In the genomic region with DNA sequence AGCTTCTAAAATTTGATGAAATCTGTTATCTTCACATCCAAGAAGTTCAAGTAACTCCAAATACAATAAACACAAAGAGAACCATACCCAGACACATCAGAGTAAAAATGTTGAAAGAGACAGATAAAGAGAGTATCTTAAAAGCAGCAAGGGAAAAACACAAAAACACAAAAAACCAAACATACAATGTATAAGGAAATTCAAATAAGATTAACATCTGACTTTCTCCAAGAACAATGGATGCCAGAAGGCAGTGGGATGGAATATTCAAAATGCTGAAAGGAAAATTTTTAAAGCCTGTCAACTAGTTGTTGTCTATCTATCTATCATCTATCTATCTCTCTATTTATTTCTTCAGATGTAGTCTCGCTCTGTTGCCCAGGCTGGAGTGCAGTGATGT, we compare ENCODE assay signal across 18 cellular contexts.
DNase-seq lines count a peak whose midpoint lies in the region; ATAC-seq and TF ChIP-seq lines count a peak whose summit lies in the region.
"Had no signal": no experiment of that assay in that cellular context is flagged by ENCODE, and none has a peak within 500 bp of the region (broad histone marks: within the 10 kb centered on the region; RNA-seq: fewer than 3 reads in every experiment).

No MANE protein-coding gene starts in this region.

- H4K20me1 ChIP-seq in GM23248 (ENCODE audit: insufficient read depth) (no peaks in the 10 kb centered on the region), smooth muscle cell (ENCODE audit: low read depth) (no peaks in the 10 kb centered on the region)

- no peaks in the 10 kb centered on the region for H3K4me1 Mint-ChIP-seq in endodermal cell
- H3K4me1 Mint-ChIP-seq: IgD-negative memory B cell had no signal

- POLR2A ChIA-PET in RWPE1 (lab: Yijun Ruan, JAX; ENCODE audit: low non-redundant PET) = no interaction called here

- in situ Hi-C loops in GM23248 (cut with MboI) = no loop called here

- WGBS in GM23248 (ENCODE audit: low coverage in 1 of 2, low lambda C conversion rate in 2 of 2, missing lambda C conversion rate in 2 of 2), 2 experiments = 53 to 66% methylated on average over 1 of the region's 1 CpG
- 57 to 91% methylated on average over 1 of the region's 1 CpG for WGBS in endodermal cell (ENCODE audit: insufficient coverage in 1 of 2, insufficient read length in 1 of 2), 2 experiments
- 87% methylated on average over 1 of the region's 1 CpG for WGBS in smooth muscle cell (ENCODE audit: low lambda C conversion rate)

- H3K36me3 ChIP-seq in GM23248 (ENCODE audit: low read depth) (no peaks in the 10 kb centered on the region), endodermal cell (ENCODE audit: control insufficient read depth, insufficient read depth, low read length) (no peaks in the 10 kb centered on the region), smooth muscle cell (ENCODE audit: low read depth) (no peaks in the 10 kb centered on the region)
- H3K36me3 ChIP-seq: SJCRH30 had no signal

- H2AFZ ChIP-seq in GM23248 = no peak overlapping the region
- no peak overlapping the region for H2AFZ ChIP-seq in smooth muscle cell (ENCODE audit: low read depth)

- H3K4me1 ChIP-seq in GM23248 (ENCODE audit: insufficient read depth) = 0 out of 2 replicates have a peak, but pooled peaks cover 5% of the 10 kb centered on the region
- no peaks in the 10 kb centered on the region for H3K4me1 ChIP-seq in endodermal cell (ENCODE audit: control insufficient read depth, insufficient read depth, low read length)
- no peaks in the 10 kb centered on the region for H3K4me1 ChIP-seq in smooth muscle cell (ENCODE audit: low read depth)
- H3K4me1 ChIP-seq: SJCRH30 had no signal

- H3K9me3 ChIP-seq in GM23248 (ENCODE audit: low read depth) (peaks cover 4% of the 10 kb centered on the region), endodermal cell (ENCODE audit: control insufficient read depth, low read length) (peaks cover 25% of the 10 kb centered on the region), smooth muscle cell (replicated peaks; ENCODE audit: low read depth) (no peaks in the 10 kb centered on the region)

- H3K79me2 ChIP-seq in GM23248 (ENCODE audit: insufficient read depth) = no peaks in the 10 kb centered on the region
- H3K79me2 ChIP-seq in smooth muscle cell (ENCODE audit: low read depth) = no peaks in the 10 kb centered on the region

- CTCF ChIA-PET in RWPE1 (lab: Yijun Ruan, JAX) = interaction anchor here (0.6 kb wide), 1 partner anchor 28 kb away, joined by 4 read pairs; no protein-coding TSS in a partner anchor

- no peaks in the 10 kb centered on the region for H3K9me2 ChIP-seq in GM23248 (ENCODE audit: insufficient read depth)

- TF ChIP-seq CTCF in RWPE1 (conservative IDR thresholded peaks at IDR 0.05; ENCODE audit: low read depth) (no peak), endodermal cell (conservative IDR thresholded peaks at IDR 0.05) (no peak), smooth muscle cell (IDR thresholded peaks at IDR 0.05; ENCODE audit: borderline replicate concordance, insufficient read depth, poor library complexity, severe bottlenecking) (no peak)

- no peak overlapping the region for H3K4me3 Mint-ChIP-seq in endodermal cell

- H3K27ac Mint-ChIP-seq in endodermal cell = no peak overlapping the region
- H3K27ac Mint-ChIP-seq: IgD-negative memory B cell had no signal

- DNase-seq in NCI-H1105 treated with DMSO at 0.1 percent for 48 hours (lab: John Stamatoyannopoulos, UW) = peak; percentile 6
- no peak for DNase-seq in NCI-H1105 (lab: John Stamatoyannopoulos, UW)
- peak; percentile 22 for DNase-seq in GM23248
- peak; percentile 10 for DNase-seq in RWPE1 (ENCODE audit: low spot score)
- no peak for DNase-seq in endodermal cell
- no peak for DNase-seq in smooth muscle cell (lab: John Stamatoyannopoulos, UW; ENCODE audit: unreplicated experiment)
- no peak for DNase-seq in COR-L47 (lab: John Stamatoyannopoulos, UW)
- DNase-seq: 8988T, NCI-H1417 treated with DMSO at 0.1 percent for 48 hours, NCI-H187 treated with DMSO at 0.1 percent for 48 hours, NCI-H2227 treated with DMSO at 0.1 percent for 48 hours, NCI-H510A, NCI-H748 treated with DMSO at 0.1 percent for 48 hours, SJCRH30 had no signal

- no peak overlapping the region for H3K4me3 ChIP-seq in GM23248
- peak overlapping the region; percentile 10 for H3K4me3 ChIP-seq in endodermal cell (ENCODE audit: low read length)
- no peak overlapping the region for H3K4me3 ChIP-seq in smooth muscle cell
- H3K4me3 ChIP-seq: SJCRH30 had no signal

- H3K27me3 ChIP-seq in GM23248 (replicated peaks; ENCODE audit: insufficient read depth) (no peaks in the 10 kb centered on the region), endodermal cell (ENCODE audit: control insufficient read depth, insufficient read depth, low read length, poor library complexity, severe bottlenecking) (no peaks in the 10 kb centered on the region), smooth muscle cell (ENCODE audit: low read depth) (no peaks in the 10 kb centered on the region)
- H3K27me3 ChIP-seq: SJCRH30 had no signal

- no peak for ATAC-seq in GM19452 (IDR thresholded peaks at IDR 0.05; ENCODE audit: unreplicated experiment)
- ATAC-seq: Panc1 had no signal

- H3K4me2 ChIP-seq in GM23248 (ENCODE audit: unreplicated experiment) = no peak overlapping the region
- no peak overlapping the region for H3K4me2 ChIP-seq in smooth muscle cell

- H3K27ac ChIP-seq in GM23248 (no peak overlapping the region), RWPE1 (no peak overlapping the region), endodermal cell (ENCODE audit: low read depth, low read length) (no peak overlapping the region), smooth muscle cell (ENCODE audit: low read depth) (no peak overlapping the region)
- H3K27ac ChIP-seq: C4-2B, SJCRH30 had no signal

- H3K27me3 Mint-ChIP-seq in endodermal cell (ENCODE audit: insufficient read depth) = no peaks in the 10 kb centered on the region

- H3F3A ChIP-seq in GM23248 (ENCODE audit: insufficient read depth) (no peaks in the 10 kb centered on the region), smooth muscle cell (ENCODE audit: low read depth) (no peaks in the 10 kb centered on the region)

- H3K36me3 Mint-ChIP-seq in endodermal cell (ENCODE audit: low read depth) = peaks cover 2% of the 10 kb centered on the region

- no peak overlapping the region for H3K9ac ChIP-seq in GM23248
- H3K9ac ChIP-seq in endodermal cell (ENCODE audit: extremely low read depth, low read length, poor library complexity, severe bottlenecking) = no peak overlapping the region
- H3K9ac ChIP-seq in smooth muscle cell (ENCODE audit: low read depth) = no peak overlapping the region

- H3K9me3 Mint-ChIP-seq in endodermal cell = peaks cover 32% of the 10 kb centered on the region

Comparison
In these comparisons a context has a peak if more than half of its experiments do, and no peak if none do; other contexts are left out.
1. DNase-seq: peak in NCI-H1105 treated with DMSO at 0.1 percent for 48 hours (single experiment), GM23248 (single experiment) and RWPE1 (single experiment); none in NCI-H1105 (single experiment), endodermal cell (single experiment), smooth muscle cell (single experiment) and COR-L47 (single experiment).